8 cellular contexts compared by ENCODE assay signal in the genomic region with DNA sequence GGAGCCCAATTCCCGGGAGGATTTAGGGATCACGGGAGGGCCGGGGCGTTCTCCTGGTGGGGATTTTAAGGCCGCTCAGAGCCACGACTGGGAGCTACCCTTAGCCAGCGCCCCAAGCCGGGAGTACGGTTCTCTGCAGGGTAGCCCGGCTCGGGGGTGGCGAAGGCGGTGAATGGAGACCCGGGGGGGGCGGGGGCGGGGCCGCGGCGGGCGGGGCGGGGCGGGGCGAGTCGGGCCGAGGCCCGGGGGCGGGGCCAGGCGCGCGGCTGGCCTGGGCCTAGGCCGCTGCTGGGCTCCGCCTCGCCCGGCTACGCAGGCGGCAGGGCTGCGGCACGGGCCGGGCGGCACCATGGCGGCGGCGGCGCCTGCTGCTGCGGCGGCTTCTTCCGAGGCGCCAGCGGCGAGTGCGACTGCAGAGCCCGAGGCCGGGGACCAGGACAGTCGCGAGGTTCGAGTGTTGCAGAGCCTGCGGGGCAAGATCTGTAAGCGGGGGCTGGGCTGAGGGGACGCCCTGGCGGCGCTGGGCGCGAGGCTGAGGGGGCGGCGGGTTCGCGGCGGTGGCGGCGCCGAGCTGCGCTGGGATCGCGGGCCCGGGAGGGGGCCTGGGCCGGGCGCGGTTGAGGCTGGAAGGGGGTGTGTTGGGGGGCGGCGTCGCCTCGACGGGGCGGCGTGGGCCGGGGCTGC. TPM values are rescaled to one million over a fixed set of nuclear protein-coding genes. Genes with fewer than 3 reads are reported as not detected.
DNase-seq lines count a peak whose midpoint lies in the region; ATAC-seq, FAIRE-seq and TF ChIP-seq lines count a peak whose summit lies in the region.

A gene with protein sequence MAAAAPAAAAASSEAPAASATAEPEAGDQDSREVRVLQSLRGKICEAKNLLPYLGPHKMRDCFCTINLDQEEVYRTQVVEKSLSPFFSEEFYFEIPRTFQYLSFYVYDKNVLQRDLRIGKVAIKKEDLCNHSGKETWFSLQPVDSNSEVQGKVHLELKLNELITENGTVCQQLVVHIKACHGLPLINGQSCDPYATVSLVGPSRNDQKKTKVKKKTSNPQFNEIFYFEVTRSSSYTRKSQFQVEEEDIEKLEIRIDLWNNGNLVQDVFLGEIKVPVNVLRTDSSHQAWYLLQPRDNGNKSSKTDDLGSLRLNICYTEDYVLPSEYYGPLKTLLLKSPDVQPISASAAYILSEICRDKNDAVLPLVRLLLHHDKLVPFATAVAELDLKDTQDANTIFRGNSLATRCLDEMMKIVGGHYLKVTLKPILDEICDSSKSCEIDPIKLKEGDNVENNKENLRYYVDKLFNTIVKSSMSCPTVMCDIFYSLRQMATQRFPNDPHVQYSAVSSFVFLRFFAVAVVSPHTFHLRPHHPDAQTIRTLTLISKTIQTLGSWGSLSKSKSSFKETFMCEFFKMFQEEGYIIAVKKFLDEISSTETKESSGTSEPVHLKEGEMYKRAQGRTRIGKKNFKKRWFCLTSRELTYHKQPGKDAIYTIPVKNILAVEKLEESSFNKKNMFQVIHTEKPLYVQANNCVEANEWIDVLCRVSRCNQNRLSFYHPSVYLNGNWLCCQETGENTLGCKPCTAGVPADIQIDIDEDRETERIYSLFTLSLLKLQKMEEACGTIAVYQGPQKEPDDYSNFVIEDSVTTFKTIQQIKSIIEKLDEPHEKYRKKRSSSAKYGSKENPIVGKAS (plus strand): TSS at position 293 of the 684 bp plus-strand sequence. CDS start 57 bp downstream, at position 350.

- H3K9me3 ChIP-seq in OCI-LY7 (ENCODE audit: low read length), result no peaks in the 10 kb centered on the region

- H3K4me3 ChIP-seq in OCI-LY7 (ENCODE audit: low read depth, low read length, poor library complexity, severe bottlenecking), result peak within 1 kb of the TSS; percentile 97

- peaks cover 36% of the 10 kb centered on the region for H3K4me1 ChIP-seq in OCI-LY7 (ENCODE audit: insufficient read depth, low read length, poor library complexity, severe bottlenecking)

- peak; percentile 47 for DNase-seq in D721Med (ENCODE audit: insufficient read length, low spot score)
- peak; percentile 47 for DNase-seq in HuH-7 (ENCODE audit: low spot score)
- peak; percentile 87 for DNase-seq in OCI-LY7 (ENCODE audit: low spot score)
- peak; percentile 86 for DNase-seq in activated T-cell treated with anti-CD3 and anti-CD28 coated beads, Interleukin-2, amount 50 U/mL, for 1 hour
- peak; percentile 84 to 89 for DNase-seq in erythroblast (lab: John Stamatoyannopoulos, UW)
- DNase-seq in mucosa of gallbladder (ENCODE audit: low spot score), result peak; percentile 58
- peak; percentile 73 for DNase-seq in stimulated activated CD8-positive, alpha-beta memory T cell treated with anti-CD3 and anti-CD28 coated beads, Interleukin-4, amount 100 ng/mL, for 48 hours

- intact Hi-C loops in OCI-LY7 (cut with micrococcal nuclease; ENCODE audit: unreplicated experiment), result loop anchor here (10.0 kb wide), 2 partner anchors 248 to 388 kb away; partner anchors contain the start of genes ATP1B3 and RNF7

- H3K36me3 ChIP-seq in OCI-LY7 (ENCODE audit: insufficient read depth, low read length), result peaks cover 7% of the 10 kb centered on the region; the same call in 1 of the 2 replicates

- no TSS peak for BruUV-seq in OCI-LY7 (replicated peaks; lab: Mats Ljungman, UMichigan)

- H3K4me2 ChIP-seq in OCI-LY7 (ENCODE audit: low read length), result peak within 1 kb of the TSS; percentile 94

- H2AFZ ChIP-seq in OCI-LY7 (ENCODE audit: low read length), result peak within 1 kb of the TSS; percentile 98

- H3K27ac ChIP-seq in OCI-LY7 (ENCODE audit: low read depth, low read length, poor library complexity, severe bottlenecking), result peak within 1 kb of the TSS; percentile 80

- TF ChIP-seq CTCF in D721Med (IDR thresholded peaks at IDR 0.05; ENCODE audit: insufficient read depth, missing control alignments) (no peak), OCI-LY7 (conservative IDR thresholded peaks at IDR 0.05; ENCODE audit: low read length) (no peak)

- POLR2A ChIA-PET in OCI-LY7 (lab: Charles Lee), result interaction anchor here (0.6 to 2.0 kb wide), 8 partner anchors 10 to 100 kb away, joined by 3 to 9 read pairs (median 4); no protein-coding TSS in a partner anchor

- peak; percentile 62 for TF ChIP-seq POLR2A in erythroblast (IDR thresholded peaks at IDR 0.05; ENCODE audit: low read length)

- peaks cover 39% of the 10 kb centered on the region for H4K20me1 ChIP-seq in OCI-LY7 (ENCODE audit: insufficient read depth, low read length)

- no peaks in the 10 kb centered on the region for H3K9me2 ChIP-seq in OCI-LY7 (ENCODE audit: insufficient read depth, low read length)

- peaks cover 40% of the 10 kb centered on the region for H3K79me2 ChIP-seq in OCI-LY7 (ENCODE audit: insufficient read depth, low read depth, low read length)

- peak; percentile 55 for ATAC-seq in GM21423 (IDR thresholded peaks at IDR 0.05; ENCODE audit: unreplicated experiment)

- CTCF ChIA-PET in OCI-LY7 (lab: Charles Lee; ENCODE audit: unreplicated experiment), result interaction anchor here (1.0 to 1.2 kb wide), 2 partner anchors 101 to 104 kb away, joined by 3 to 4 read pairs; no protein-coding TSS in a partner anchor

- FAIRE-seq in D721Med (lab: Jason Lieb, UNC), result no peak

RNA-seq across cellular contexts. Expression of the gene that starts here (rescaled TPM):
- total RNA-seq in OCI-LY7 (2014; rRNA removed; shearing (Covaris generic)), result 11.0 and 13.0 TPM in 2 replicates
- total RNA-seq in OCI-LY7 (2022) (21.7 and 27.8 TPM in 2 replicates), mucosa of gallbladder (10.0 TPM)

Comparison
In these comparisons a context has a peak if more than half of its experiments do, and no peak if none do; other contexts are left out.
1. Peak in every context shown above with its lines: DNase-seq, ATAC-seq, H3K4me3 ChIP-seq and H3K27ac ChIP-seq.